In genomic region chr17:7922499-7923289, GRCh38 we compare ENCODE assay signal across 7 cellular contexts. TPM values are rescaled to one million over a fixed set of nuclear protein-coding genes. Genes with fewer than 3 reads are reported as not detected.
DNase-seq lines count a peak whose midpoint lies in the region; ATAC-seq lines count a peak whose summit lies in the region.

No MANE protein-coding gene starts in this region.

- peaks cover 20% of the 10 kb centered on the region for H3K4me1 Mint-ChIP-seq in activated CD4-positive, alpha-beta T cell treated with anti-CD3 and anti-CD28 coated beads, Interleukin-2, amount 10 ng/mL, durations not matched to agents 7 days and 5 days

- no peaks in the 10 kb centered on the region for H3K36me3 Mint-ChIP-seq in activated CD4-positive, alpha-beta T cell treated with anti-CD3 and anti-CD28 coated beads, Interleukin-2, amount 10 ng/mL, durations not matched to agents 7 days and 5 days (ENCODE audit: low read depth)

- CTCF ChIA-PET in activated CD4-positive, alpha-beta T cell treated with anti-CD3 and anti-CD28 coated beads, Interleukin-2, amount 10 ng/mL, durations not matched to agents 7 days and 5 days (lab: Charles Lee): interaction anchor here (1.0 to 1.6 kb wide), 3 partner anchors 8 to 66 kb away, joined by 3 to 4 read pairs (median 3); no protein-coding TSS in a partner anchor

- H3K4me3 Mint-ChIP-seq in activated CD4-positive, alpha-beta T cell treated with anti-CD3 and anti-CD28 coated beads, Interleukin-2, amount 10 ng/mL, durations not matched to agents 7 days and 5 days: peak overlapping the region; percentile 64

- H3K27ac ChIP-seq in cingulate gyrus (ENCODE audit: low read depth, low read length): peak overlapping the region; percentile 83

- peak; percentile 52 for ATAC-seq in GM21447 (IDR thresholded peaks at IDR 0.05; ENCODE audit: unreplicated experiment)

- DNase-seq in activated CD4-positive, alpha-beta T cell treated with anti-CD3 and anti-CD28 coated beads, Interleukin-2, amount 10 ng/mL, durations not matched to agents 7 days and 5 days: peak; percentile 86
- DNase-seq in left kidney (ENCODE audit: low read depth, low spot score) (peak; percentile 97), NOMO-1 treated with dmso at 0.1 percent for 144 hours (lab: John Stamatoyannopoulos, UW; ENCODE audit: unreplicated experiment) (no peak), SK-N-DZ (ENCODE audit: low spot score) (no peak)
- peak; percentile 60 to 66 for DNase-seq in stimulated activated CD4-positive, alpha-beta T cell treated with anti-CD3 and anti-CD28 coated beads, Interleukin-1b, Interleukin-23, amount 100 ng/mL, for 1 hour (ENCODE audit: low read depth in 2 of 2)

- H3K9me3 Mint-ChIP-seq in activated CD4-positive, alpha-beta T cell treated with anti-CD3 and anti-CD28 coated beads, Interleukin-2, amount 10 ng/mL, durations not matched to agents 7 days and 5 days: no peaks in the 10 kb centered on the region

- no peaks in the 10 kb centered on the region for H3K27me3 Mint-ChIP-seq in activated CD4-positive, alpha-beta T cell treated with anti-CD3 and anti-CD28 coated beads, Interleukin-2, amount 10 ng/mL, durations not matched to agents 7 days and 5 days

- POLR2A ChIA-PET in activated CD4-positive, alpha-beta T cell treated with anti-CD3 and anti-CD28 coated beads, Interleukin-2, amount 10 ng/mL, durations not matched to agents 7 days and 5 days (lab: Charles Lee): no interaction called here

- peak overlapping the region; percentile 83 for H3K27ac Mint-ChIP-seq in activated CD4-positive, alpha-beta T cell treated with anti-CD3 and anti-CD28 coated beads, Interleukin-2, amount 10 ng/mL, durations not matched to agents 7 days and 5 days

RNA-seq across cellular contexts. Expression of gene RNF227, which starts 6.6 kb away (rescaled TPM):
- total RNA-seq in activated CD4-positive, alpha-beta T cell treated with anti-CD3 and anti-CD28 coated beads, Interleukin-2, amount 10 ng/mL, durations not matched to agents 7 days and 5 days: 1 to 10 TPM; 4.4 to 4.5 TPM
- 4.1 and 4.3 TPM in 2 replicates for polyA plus RNA-seq in SK-N-DZ (2014; cell fraction: cytosol; rRNA removed)
- polyA plus RNA-seq in SK-N-DZ (2014; cell fraction: nucleus; rRNA removed): 1.7 and 3.0 TPM in 2 replicates

RNA-seq across cellular contexts. Expression of gene KCNAB3, which starts 7.0 kb away (rescaled TPM):
- 10 to 100 TPM; 11.8 to 12.4 TPM for total RNA-seq in activated CD4-positive, alpha-beta T cell treated with anti-CD3 and anti-CD28 coated beads, Interleukin-2, amount 10 ng/mL, durations not matched to agents 7 days and 5 days
- polyA plus RNA-seq in SK-N-DZ (2014; cell fraction: cytosol; rRNA removed): 4.5 and 6.5 TPM in 2 replicates
- polyA plus RNA-seq in SK-N-DZ (2014; cell fraction: nucleus; rRNA removed): 81.5 and 84.6 TPM in 2 replicates

RNA-seq across cellular contexts. Expression of gene TRAPPC1, which starts 9.1 kb away (rescaled TPM):
- 100 to 1,000 TPM; 235 to 251 TPM for total RNA-seq in activated CD4-positive, alpha-beta T cell treated with anti-CD3 and anti-CD28 coated beads, Interleukin-2, amount 10 ng/mL, durations not matched to agents 7 days and 5 days
- polyA plus RNA-seq in SK-N-DZ (2014; cell fraction: cytosol; rRNA removed): 31.1 and 35.0 TPM in 2 replicates
- polyA plus RNA-seq in SK-N-DZ (2014; cell fraction: nucleus; rRNA removed): 18.6 and 59.7 TPM in 2 replicates

RNA-seq across cellular contexts. Expression of gene CNTROB, which starts 9.3 kb away (rescaled TPM):
- total RNA-seq in activated CD4-positive, alpha-beta T cell treated with anti-CD3 and anti-CD28 coated beads, Interleukin-2, amount 10 ng/mL, durations not matched to agents 7 days and 5 days: 10 to 100 TPM; 74.3 to 77.4 TPM
- polyA plus RNA-seq in SK-N-DZ (2014; cell fraction: cytosol; rRNA removed): 42.3 and 50.2 TPM in 2 replicates
- polyA plus RNA-seq in SK-N-DZ (2014; cell fraction: nucleus; rRNA removed): 170 and 212 TPM in 2 replicates

RNA-seq across cellular contexts. Expression of gene CHD3, which starts 34.1 kb away (rescaled TPM):
- 100 to 1,000 TPM; 216 to 223 TPM for total RNA-seq in activated CD4-positive, alpha-beta T cell treated with anti-CD3 and anti-CD28 coated beads, Interleukin-2, amount 10 ng/mL, durations not matched to agents 7 days and 5 days
- polyA plus RNA-seq in SK-N-DZ (2014; cell fraction: cytosol; rRNA removed): 53.5 and 55.5 TPM in 2 replicates
- 91.9 and 124 TPM in 2 replicates for polyA plus RNA-seq in SK-N-DZ (2014; cell fraction: nucleus; rRNA removed)

Comparison
In these comparisons a context has a peak if more than half of its experiments do, and no peak if none do; other contexts are left out.
1. DNase-seq: peak in activated CD4-positive, alpha-beta T cell treated with anti-CD3 and anti-CD28 coated beads, Interleukin-2, amount 10 ng/mL, durations not matched to agents 7 days and 5 days (single experiment), left kidney (single experiment) and stimulated activated CD4-positive, alpha-beta T cell treated with anti-CD3 and anti-CD28 coated beads, Interleukin-1b, Interleukin-23, amount 100 ng/mL, for 1 hour (2 of 2); none in NOMO-1 treated with dmso at 0.1 percent for 144 hours (single experiment) and SK-N-DZ (single experiment).